22 cellular contexts compared by ENCODE assay signal in genomic region chr21:43648171-43648570, GRCh38. TPM values are rescaled to one million over a fixed set of nuclear protein-coding genes. Genes with fewer than 3 reads are reported as not detected.
"Had no signal": no experiment of that assay in that cellular context is flagged by ENCODE, and none has a peak within 500 bp of the region (broad histone marks: within the 10 kb centered on the region; RNA-seq: fewer than 3 reads in every experiment).

No MANE protein-coding gene starts in this region.

- H3K27ac ChIP-seq: HL-60, SJSA1, SK-N-MC had no signal

- FAIRE-seq: HTR-8/SVneo, RCC 7860 had no signal

- DNase-seq: Karpas-422, KG1, MG63, NCI-H1092, NCI-H1105 treated with DMSO at 0.1 percent for 48 hours, NCI-H1417 treated with DMSO at 0.1 percent for 48 hours, NCI-H146, NCI-H1694 treated with DMSO at 0.1 percent for 48 hours, NCI-H1930, NCI-H2081 treated with DMSO at 0.1 percent for 48 hours, NCI-H2227 treated with DMSO at 0.1 percent for 48 hours, NCI-H524, NCI-H526 treated with DMSO at 0.1 percent for 48 hours, NCI-H774, Right ventricle myocardium superior, RPMI8226, SIG-M5 had no signal

- H3K36me3 ChIP-seq: MG63, SJSA1 had no signal

- H3K27me3 ChIP-seq: MG63, SJSA1 had no signal

- H3K9me3 ChIP-seq: MG63, SJSA1 had no signal

- H3K4me3 ChIP-seq: MG63, SJSA1, SK-N-MC had no signal

RNA-seq across cellular contexts. Expression of gene HSF2BP, which starts 11.1 kb away (rescaled TPM):
- total RNA-seq: Right ventricle myocardium superior had no signal
